In genomic region chr2:1925516-1925915, GRCh38 we compare ENCODE assay signal across 2 cellular contexts.
TF ChIP-seq lines count a peak whose summit lies in the region.

No MANE protein-coding gene starts in this region.

TF ChIP-seq in GM23338, 12 proteins besides CTCF, POLR2A, EP300 and RAD21:
- TF ChIP-seq POLR2AphosphoS5 (IDR thresholded peaks at IDR 0.05; ENCODE audit: low read depth) (no peak), EZH2phosphoT487 (IDR thresholded peaks at IDR 0.05; ENCODE audit: unreplicated experiment) (no peak), JUNB (IDR thresholded peaks at IDR 0.05; ENCODE audit: unreplicated experiment) (no peak), EZH2 (IDR thresholded peaks at IDR 0.05; ENCODE audit: low read depth, unreplicated experiment) (no peak), CREB1 (CRISPR knock-in tag; IDR thresholded peaks at IDR 0.05; ENCODE audit: low read depth) (no peak), ZNF114 (CRISPR knock-in tag; IDR thresholded peaks at IDR 0.05) (no peak), ETS1 (IDR thresholded peaks at IDR 0.05) (no peak), STAT1 (IDR thresholded peaks at IDR 0.05; ENCODE audit: unreplicated experiment) (no peak), ZNF462 (CRISPR knock-in tag; IDR thresholded peaks at IDR 0.05) (no peak)

TF ChIP-seq in H1, 55 proteins besides CTCF, POLR2A, EP300 and RAD21 (continued from another document):
- TF ChIP-seq GTF2F1 (IDR thresholded peaks at IDR 0.05; ENCODE audit: borderline replicate concordance, low read depth, low read length) (no peak), ZNF274 (IDR thresholded peaks at IDR 0.05; ENCODE audit: borderline replicate concordance, extremely low read depth, low read length) (no peak), E2F6 (IDR thresholded peaks at IDR 0.05) (no peak), SAP30 (IDR thresholded peaks at IDR 0.05; ENCODE audit: insufficient read depth, insufficient replicate concordance, low read length) (no peak)
